In the genomic region with DNA sequence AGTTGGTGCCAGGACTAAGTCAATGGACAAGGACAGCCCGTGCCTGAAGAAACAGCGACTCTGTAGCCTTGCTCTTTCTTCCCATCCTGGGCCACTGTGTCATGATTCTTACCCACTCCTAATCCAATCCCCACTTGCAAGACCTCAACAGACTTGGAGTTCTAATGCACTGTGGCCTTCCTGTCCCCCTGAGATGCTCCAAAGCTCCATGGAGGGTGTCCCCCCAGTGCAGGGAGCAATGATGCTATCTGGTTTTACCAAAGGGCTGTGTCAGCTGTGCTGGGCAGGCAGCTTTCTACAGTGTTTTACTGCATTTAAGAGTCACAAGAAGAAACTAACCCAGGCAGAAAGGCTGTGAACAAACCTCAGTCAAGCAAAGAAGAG, we compare ENCODE assay signal across 16 cellular contexts.
DNase-seq lines count a peak whose midpoint lies in the region; ATAC-seq and TF ChIP-seq lines count a peak whose summit lies in the region.
"Had no signal": no experiment of that assay in that cellular context is flagged by ENCODE, and none has a peak within 500 bp of the region (broad histone marks: within the 10 kb centered on the region; RNA-seq: fewer than 3 reads in every experiment).

No MANE protein-coding gene starts in this region.

- H3K4me1 Mint-ChIP-seq in T-helper 1 cell treated with Interleukin-12 subunit alpha and Interleukin-12 subunit beta and Interleukin-4 antibody, amounts not matched to agents 30 μg/mL and 1 μg/mL, for 36 hours (ENCODE audit: low read depth), result peaks cover 16% of the 10 kb centered on the region
- H3K4me1 Mint-ChIP-seq in activated naive CD4-positive, alpha-beta T cell treated with anti-CD3 and anti-CD28 coated beads, Interleukin-2, amount 10 ng/mL, durations not matched to agents 7 days and 5 days, result peaks cover 62% of the 10 kb centered on the region
- peaks cover 16 to 25% of the 10 kb centered on the region in 2 donors for H3K4me1 Mint-ChIP-seq in natural killer cell treated with Interleukin-12 subunit alpha and Interleukin-12 subunit beta and Interleukin-15 and Interleukin-18, amount 100 ng/mL, for 72 hours (ENCODE audit: low read depth in 2 of 2)

- CTCF ChIA-PET in activated naive CD4-positive, alpha-beta T cell treated with anti-CD3 and anti-CD28 coated beads, Interleukin-2, amount 10 ng/mL, durations not matched to agents 7 days and 5 days (lab: Charles Lee), result interaction anchor here (1.2 to 9.1 kb wide), 4 partner anchors 10 to 63 kb away, joined by 3 to 82 read pairs (median 22); no protein-coding TSS in a partner anchor

- H3K27ac ChIP-seq in heart left ventricle, result peak overlapping the region in 1 of 12 donors; percentile 62
- H3K27ac ChIP-seq: 22Rv1, SK-N-MC had no signal

- peak overlapping the region; percentile 73 for H3K4me3 ChIP-seq in Jurkat, Clone E6-1 (ENCODE audit: low read length)
- no peak overlapping the region for H3K4me3 ChIP-seq in heart left ventricle
- H3K4me3 ChIP-seq: GM23338, MG63, Peyer's patch, SK-N-MC had no signal

- TF ChIP-seq CTCF in heart left ventricle (IDR thresholded peaks at IDR 0.05), result no peak

- H3K27me3 ChIP-seq in heart left ventricle, result no peaks in the 10 kb centered on the region
- H3K27me3 ChIP-seq: MG63, Peyer's patch had no signal

- 90 to 96% (median 93%) methylated on average over 2 of the region's 2 CpGs; no CpG with 5 or more reads in 1 of the 4 donors for WGBS in heart left ventricle, 4 donors

- peak overlapping the region; percentile 70 for H3K27ac Mint-ChIP-seq in T-helper 1 cell treated with Interleukin-12 subunit alpha and Interleukin-12 subunit beta and Interleukin-4 antibody, amounts not matched to agents 30 μg/mL and 1 μg/mL, for 36 hours
- peak overlapping the region; percentile 98 for H3K27ac Mint-ChIP-seq in activated naive CD4-positive, alpha-beta T cell treated with anti-CD3 and anti-CD28 coated beads, Interleukin-2, amount 10 ng/mL, durations not matched to agents 7 days and 5 days
- peak overlapping the region; percentile 56 for H3K27ac Mint-ChIP-seq in natural killer cell treated with Interleukin-12 subunit alpha and Interleukin-12 subunit beta and Interleukin-15 and Interleukin-18, amount 100 ng/mL, for 72 hours
- H3K27ac Mint-ChIP-seq: GM23338 had no signal

- peak overlapping the region; percentile 2 for H3K4me3 Mint-ChIP-seq in T-helper 1 cell treated with Interleukin-12 subunit alpha and Interleukin-12 subunit beta and Interleukin-4 antibody, amounts not matched to agents 30 μg/mL and 1 μg/mL, for 36 hours
- H3K4me3 Mint-ChIP-seq in activated naive CD4-positive, alpha-beta T cell treated with anti-CD3 and anti-CD28 coated beads, Interleukin-2, amount 10 ng/mL, durations not matched to agents 7 days and 5 days, result peak overlapping the region; percentile 64
- peak overlapping the region; percentile 61 for H3K4me3 Mint-ChIP-seq in natural killer cell treated with Interleukin-12 subunit alpha and Interleukin-12 subunit beta and Interleukin-15 and Interleukin-18, amount 100 ng/mL, for 72 hours
- H3K4me3 Mint-ChIP-seq: GM23338 had no signal

- no peaks in the 10 kb centered on the region for H3K36me3 ChIP-seq in heart left ventricle
- H3K36me3 ChIP-seq: MG63 had no signal

- DNase-seq in T-helper 1 cell, result no peak
- DNase-seq in Jurkat, Clone E6-1 (ENCODE audit: low read depth, low spot score), result no peak
- no peak for DNase-seq in activated naive CD4-positive, alpha-beta T cell treated with anti-CD3 and anti-CD28 coated beads, Interleukin-2, amount 10 ng/mL, durations not matched to agents 7 days and 5 days
- DNase-seq in natural killer cell treated with Interleukin-12 subunit alpha and Interleukin-12 subunit beta and Interleukin-15 and Interleukin-18, amount 100 ng/mL, for 72 hours (ENCODE audit: low spot score), result no peak
- DNase-seq in NCI-H526 treated with DMSO at 0.1 percent for 48 hours (lab: John Stamatoyannopoulos, UW), result no peak
- no peak for DNase-seq in heart left ventricle
- DNase-seq: hippocampal formation, kidney, NCI-H82 had no signal

- intact Hi-C loops in heart left ventricle (cut with DNase I), result no loop called here

- H3K4me1 ChIP-seq in heart left ventricle, result no peaks in the 10 kb centered on the region

- H3K36me3 Mint-ChIP-seq in T-helper 1 cell treated with Interleukin-12 subunit alpha and Interleukin-12 subunit beta and Interleukin-4 antibody, amounts not matched to agents 30 μg/mL and 1 μg/mL, for 36 hours (ENCODE audit: low read depth), result no peaks in the 10 kb centered on the region
- peaks cover 22% of the 10 kb centered on the region for H3K36me3 Mint-ChIP-seq in activated naive CD4-positive, alpha-beta T cell treated with anti-CD3 and anti-CD28 coated beads, Interleukin-2, amount 10 ng/mL, durations not matched to agents 7 days and 5 days
- no peaks in the 10 kb centered on the region for H3K36me3 Mint-ChIP-seq in natural killer cell treated with Interleukin-12 subunit alpha and Interleukin-12 subunit beta and Interleukin-15 and Interleukin-18, amount 100 ng/mL, for 72 hours

- no peak for ATAC-seq in natural killer cell treated with Interleukin-12 subunit alpha and Interleukin-12 subunit beta and Interleukin-15 and Interleukin-18, amount 100 ng/mL, for 72 hours
- ATAC-seq in heart left ventricle (no peak), HG02759 (IDR thresholded peaks at IDR 0.05; ENCODE audit: unreplicated experiment) (no peak)
- ATAC-seq: GM23338 had no signal

- no peaks in the 10 kb centered on the region for H3K9me3 ChIP-seq in heart left ventricle
- H3K9me3 ChIP-seq: MG63, Peyer's patch had no signal

- peaks cover 10% of the 10 kb centered on the region for H3K9me3 Mint-ChIP-seq in T-helper 1 cell treated with Interleukin-12 subunit alpha and Interleukin-12 subunit beta and Interleukin-4 antibody, amounts not matched to agents 30 μg/mL and 1 μg/mL, for 36 hours
- peaks cover 8% of the 10 kb centered on the region for H3K9me3 Mint-ChIP-seq in activated naive CD4-positive, alpha-beta T cell treated with anti-CD3 and anti-CD28 coated beads, Interleukin-2, amount 10 ng/mL, durations not matched to agents 7 days and 5 days
- no peaks in the 10 kb centered on the region for H3K9me3 Mint-ChIP-seq in natural killer cell treated with Interleukin-12 subunit alpha and Interleukin-12 subunit beta and Interleukin-15 and Interleukin-18, amount 100 ng/mL, for 72 hours
- H3K9me3 Mint-ChIP-seq: GM23338 had no signal

- TF ChIP-seq POLR2A in heart left ventricle (IDR thresholded peaks at IDR 0.05), result no peak

- peaks cover 6% of the 10 kb centered on the region for H3K27me3 Mint-ChIP-seq in T-helper 1 cell treated with Interleukin-12 subunit alpha and Interleukin-12 subunit beta and Interleukin-4 antibody, amounts not matched to agents 30 μg/mL and 1 μg/mL, for 36 hours (ENCODE audit: low read depth)
- no peaks in the 10 kb centered on the region for H3K27me3 Mint-ChIP-seq in activated naive CD4-positive, alpha-beta T cell treated with anti-CD3 and anti-CD28 coated beads, Interleukin-2, amount 10 ng/mL, durations not matched to agents 7 days and 5 days
- no peaks in the 10 kb centered on the region for H3K27me3 Mint-ChIP-seq in natural killer cell treated with Interleukin-12 subunit alpha and Interleukin-12 subunit beta and Interleukin-15 and Interleukin-18, amount 100 ng/mL, for 72 hours

Comparison
In these comparisons a context has a peak if more than half of its experiments do, and no peak if none do; other contexts are left out.
1. H3K4me3 Mint-ChIP-seq: peak in every context shown above with its lines; median percentile 64 in activated naive CD4-positive, alpha-beta T cell treated with anti-CD3 and anti-CD28 coated beads, Interleukin-2, amount 10 ng/mL, durations not matched to agents 7 days and 5 days; 61 in natural killer cell treated with Interleukin-12 subunit alpha and Interleukin-12 subunit beta and Interleukin-15 and Interleukin-18, amount 100 ng/mL, for 72 hours; 2 in T-helper 1 cell treated with Interleukin-12 subunit alpha and Interleukin-12 subunit beta and Interleukin-4 antibody, amounts not matched to agents 30 μg/mL and 1 μg/mL, for 36 hours.